27 cellular contexts compared by ENCODE assay signal in genomic region chr1:10928654-10929053, GRCh38.
"Had no signal": no experiment of that assay in that cellular context is flagged by ENCODE, and none has a peak within 500 bp of the region (broad histone marks: within the 10 kb centered on the region; RNA-seq: fewer than 3 reads in every experiment).

No MANE protein-coding gene starts in this region.

- H3K27ac ChIP-seq: left ventricle myocardium inferior, neural progenitor cell, neutrophil, ovary, right atrium auricular region, right lobe of liver, tibial nerve had no signal

- FAIRE-seq: urothelium cell line had no signal

- H3K4me1 Mint-ChIP-seq: mesothelial cell of epicardium; naive B cell; nephron progenitor cell; neural progenitor cell; stimulated activated memory B cell treated with anti-CD40 and anti-IgM and Interleukin-4, amounts not matched to agents 10 μg/mL and 1 μg/mL and 100 μg/mL, for 72 hours had no signal

- H3K27ac Mint-ChIP-seq: mesothelial cell of epicardium; naive B cell; natural killer cell; nephron progenitor cell; neural progenitor cell; progenitor cell of endocrine pancreas; stimulated activated memory B cell treated with anti-CD40 and anti-IgM and Interleukin-4, amounts not matched to agents 10 μg/mL and 1 μg/mL and 100 μg/mL, for 72 hours; stimulated activated naive CD8-positive, alpha-beta T cell treated with anti-CD3 and anti-CD28 coated beads, Interleukin-15, amount 100 ng/mL, for 72 hours; type B pancreatic cell had no signal

- H2AFZ ChIP-seq: neural progenitor cell had no signal

- H3K27me3 Mint-ChIP-seq: type B pancreatic cell had no signal

- H3K9me3 Mint-ChIP-seq: natural killer cell, type B pancreatic cell had no signal

- H3K4me3 Mint-ChIP-seq: mesothelial cell of epicardium; natural killer cell; nephron progenitor cell; neural progenitor cell; stimulated activated memory B cell treated with anti-CD40 and anti-IgM and Interleukin-4, amounts not matched to agents 10 μg/mL and 1 μg/mL and 100 μg/mL, for 72 hours; stimulated activated naive CD8-positive, alpha-beta T cell treated with anti-CD3 and anti-CD28 coated beads, Interleukin-15, amount 100 ng/mL, for 72 hours; type B pancreatic cell had no signal

- H3K36me3 Mint-ChIP-seq: mesothelial cell of epicardium; natural killer cell; neural progenitor cell; stimulated activated memory B cell treated with anti-CD40 and anti-IgM and Interleukin-4, amounts not matched to agents 10 μg/mL and 1 μg/mL and 100 μg/mL, for 72 hours; type B pancreatic cell had no signal

- H3K4me2 ChIP-seq: neural progenitor cell, smooth muscle cell had no signal

- DNase-seq: islet precursor cell; left ventricle myocardium inferior; mesendoderm; naive B cell; natural killer cell; nephron progenitor cell; occipital lobe; ovary; stimulated activated CD4-positive, alpha-beta T cell treated with anti-CD3 and anti-CD28 coated beads, Interleukin-1b, Interleukin-23, amount 100 ng/mL, for 48 hours; stimulated activated CD4-positive, alpha-beta T cell treated with anti-CD3 and anti-CD28 coated beads, Interleukin-2, amount 100 ng/mL, for 48 hours; stimulated activated CD4-positive, alpha-beta T cell treated with anti-CD3 and anti-CD28 coated beads, Interleukin-4, amount 100 ng/mL, for 4 hours; stimulated activated CD8-positive, alpha-beta memory T cell treated with anti-CD3 and anti-CD28 coated beads, Interleukin-4, amount 100 ng/mL, for 48 hours; stimulated activated naive CD4-positive, alpha-beta T cell treated with Interleukin-2 at 50 U/mL for 16 hours; stimulated activated naive CD8-positive, alpha-beta T cell treated with anti-CD3 and anti-CD28 coated beads, Interleukin-15, amount 100 ng/mL, for 72 hours; substantia nigra had no signal

- H3K4me3 ChIP-seq: left ventricle myocardium inferior, lung, neural progenitor cell, ovary, right atrium auricular region, right lobe of liver, smooth muscle cell, tibial nerve had no signal

- ATAC-seq: natural killer cell; right lobe of liver; stimulated activated memory B cell treated with anti-CD40 and anti-IgM and Interleukin-4, amounts not matched to agents 10 μg/mL and 1 μg/mL and 100 μg/mL, for 72 hours; stimulated activated naive CD8-positive, alpha-beta T cell treated with anti-CD3 and anti-CD28 coated beads, Interleukin-15, amount 100 ng/mL, for 72 hours had no signal

- H3K4me1 ChIP-seq: left ventricle myocardium inferior, neural progenitor cell, right atrium auricular region, right lobe of liver, tibial nerve had no signal

- H3K9ac ChIP-seq: neural progenitor cell had no signal

- H3K27me3 ChIP-seq: neural progenitor cell, neutrophil, ovary, right atrium auricular region, right lobe of liver, tibial nerve had no signal

- H3K9me3 ChIP-seq: neutrophil, right lobe of liver had no signal

- H3K36me3 ChIP-seq: left ventricle myocardium inferior, neural progenitor cell, neutrophil, ovary, right atrium auricular region, right lobe of liver, tibial nerve had no signal
